In genomic region chr15:59539799-59540198, GRCh38 we compare ENCODE assay signal across 26 cellular contexts.
DNase-seq lines count a peak whose midpoint lies in the region; ATAC-seq and TF ChIP-seq lines count a peak whose summit lies in the region.
"Had no signal": no experiment of that assay in that cellular context is flagged by ENCODE, and none has a peak within 500 bp of the region (broad histone marks: within the 10 kb centered on the region; RNA-seq: fewer than 3 reads in every experiment).

No MANE protein-coding gene starts in this region.

- no peaks in the 10 kb centered on the region for H3K9me2 ChIP-seq in OCI-LY7 (ENCODE audit: insufficient read depth, low read length)

- CTCF ChIA-PET in OCI-LY7 (lab: Charles Lee; ENCODE audit: unreplicated experiment), result no interaction called here

- H3K9me3 Mint-ChIP-seq in naive thymus-derived CD8-positive, alpha-beta T cell, result no peaks in the 10 kb centered on the region
- H3K9me3 Mint-ChIP-seq: nephron, T-cell had no signal

- no peaks in the 10 kb centered on the region for H4K20me1 ChIP-seq in OCI-LY7 (ENCODE audit: insufficient read depth, low read length)

- POLR2A ChIA-PET in OCI-LY7 (lab: Charles Lee), result no interaction called here
- POLR2A ChIA-PET in naive thymus-derived CD8-positive, alpha-beta T cell (lab: Charles Lee), result no interaction called here

- no peaks in the 10 kb centered on the region for H3K36me3 ChIP-seq in OCI-LY7 (ENCODE audit: insufficient read depth, low read length)
- H3K36me3 ChIP-seq: adrenal gland, esophagus squamous epithelium, upper lobe of right lung had no signal

- peak; percentile 2 for DNase-seq in NOMO-1 treated with DMSO at 0.1 percent for 48 hours (lab: John Stamatoyannopoulos, UW; ENCODE audit: unreplicated experiment)
- no peak for DNase-seq in NOMO-1 treated with dmso at 0.1 percent for 144 hours (lab: John Stamatoyannopoulos, UW; ENCODE audit: unreplicated experiment)
- DNase-seq in OCI-LY7 (ENCODE audit: low spot score), result no peak
- peak; percentile 10 for DNase-seq in fibroblast of peridontal ligament (ENCODE audit: extremely low read depth)
- DNase-seq in stromal cell of bone marrow (ENCODE audit: low read depth), result peak; percentile 25
- no peak for DNase-seq in hypothalamus (lab: John Stamatoyannopoulos, UW)
- DNase-seq in naive thymus-derived CD8-positive, alpha-beta T cell, result no peak
- DNase-seq in activated effector memory CD4-positive, alpha-beta T cell treated with anti-CD3 and anti-CD28 coated beads, Interleukin-2, amount 50 U/mL, for 16 hours, result no peak
- DNase-seq: 8988T; activated CD8-positive, alpha-beta memory T cell treated with anti-CD3 and anti-CD28 coated beads, Interleukin-2, amount 50 U/mL, for 48 hours; activated gamma-delta T cell; adrenal gland; caudate nucleus; effector CD8-positive, alpha-beta T cell; esophagus squamous epithelium; H7; NCI-H2081; NCI-H446 treated with DMSO at 0.1 percent for 48 hours; stimulated activated CD4-positive, alpha-beta T cell treated with anti-CD3 and anti-CD28 coated beads, Interleukin-2, amount 100 ng/mL, for 24 hours; stimulated activated naive CD4-positive, alpha-beta T cell treated with Interleukin-2 at 50 U/mL for 16 hours; T-cell; upper lobe of right lung had no signal

- peak overlapping the region; percentile 62; the same call in 1 of the 2 replicates for H2AFZ ChIP-seq in OCI-LY7 (ENCODE audit: low read length)
- H2AFZ ChIP-seq: hepatocyte, parathyroid adenoma had no signal

- peak overlapping the region; percentile 37 for H3K27ac ChIP-seq in OCI-LY7 (ENCODE audit: low read depth, low read length, poor library complexity, severe bottlenecking)
- H3K27ac ChIP-seq: adrenal gland, esophagus squamous epithelium, hepatocyte, parathyroid adenoma, upper lobe of right lung, VCaP had no signal

- intact Hi-C loops in OCI-LY7 (cut with micrococcal nuclease; ENCODE audit: unreplicated experiment), result loop anchor here (10.0 kb wide), 2 partner anchors 115 to 585 kb away; partner anchors contain the start of gene GTF2A2

- H3K27ac Mint-ChIP-seq in naive thymus-derived CD8-positive, alpha-beta T cell, result no peak overlapping the region
- H3K27ac Mint-ChIP-seq: nephron, T-cell had no signal

- BruUV-seq in OCI-LY7 (replicated peaks; lab: Mats Ljungman, UMichigan), result no TSS peak

- H3K4me3 ChIP-seq in OCI-LY7 (ENCODE audit: low read depth, low read length, poor library complexity, severe bottlenecking), result no peak overlapping the region
- H3K4me3 ChIP-seq: adrenal gland, esophagus squamous epithelium, hepatocyte, upper lobe of right lung had no signal

- peaks cover 7 to 14% (median 11%) of the 10 kb centered on the region in 4 donors for H3K4me1 Mint-ChIP-seq in naive thymus-derived CD8-positive, alpha-beta T cell
- H3K4me1 Mint-ChIP-seq: nephron had no signal

- H3K27me3 Mint-ChIP-seq in naive thymus-derived CD8-positive, alpha-beta T cell, result peaks cover 2 to 18% (median 11%) of the 10 kb centered on the region in 5 donors

- H3K4me1 ChIP-seq in OCI-LY7 (ENCODE audit: insufficient read depth, low read length, poor library complexity, severe bottlenecking), result peaks cover 54% of the 10 kb centered on the region
- H3K4me1 ChIP-seq: adrenal gland, parathyroid adenoma, upper lobe of right lung had no signal

- no peak for ATAC-seq in naive thymus-derived CD8-positive, alpha-beta T cell
- ATAC-seq: T-cell, upper lobe of right lung had no signal

- H3K4me2 ChIP-seq in OCI-LY7 (ENCODE audit: low read length), result peak overlapping the region; percentile 52
- H3K4me2 ChIP-seq: hepatocyte had no signal

- H3K36me3 Mint-ChIP-seq in naive thymus-derived CD8-positive, alpha-beta T cell, result no peaks in the 10 kb centered on the region
- H3K36me3 Mint-ChIP-seq: T-cell had no signal

- TF ChIP-seq CTCF in OCI-LY7 (conservative IDR thresholded peaks at IDR 0.05; ENCODE audit: low read length), result no peak

- no peaks in the 10 kb centered on the region for H3K9me3 ChIP-seq in OCI-LY7 (ENCODE audit: low read length)
- H3K9me3 ChIP-seq: adrenal gland, esophagus squamous epithelium, upper lobe of right lung had no signal

- H3K79me2 ChIP-seq in OCI-LY7 (ENCODE audit: insufficient read depth, low read depth, low read length), result no peaks in the 10 kb centered on the region
- H3K79me2 ChIP-seq: hepatocyte, parathyroid adenoma had no signal

- no peak overlapping the region for H3K4me3 Mint-ChIP-seq in naive thymus-derived CD8-positive, alpha-beta T cell
- H3K4me3 Mint-ChIP-seq: nephron, T-cell had no signal

Comparison
In these comparisons a context has a peak if more than half of its experiments do, and no peak if none do; other contexts are left out.
1. DNase-seq: peak in NOMO-1 treated with DMSO at 0.1 percent for 48 hours (single experiment), fibroblast of peridontal ligament (single experiment) and stromal cell of bone marrow (single experiment); none in NOMO-1 treated with dmso at 0.1 percent for 144 hours (single experiment), OCI-LY7 (single experiment), hypothalamus (0 of 51), naive thymus-derived CD8-positive, alpha-beta T cell (0 of 10) and activated effector memory CD4-positive, alpha-beta T cell treated with anti-CD3 and anti-CD28 coated beads, Interleukin-2, amount 50 U/mL, for 16 hours (single experiment).